Comparison of ENCODE assay signal across 8 cellular contexts in the genomic region with DNA sequence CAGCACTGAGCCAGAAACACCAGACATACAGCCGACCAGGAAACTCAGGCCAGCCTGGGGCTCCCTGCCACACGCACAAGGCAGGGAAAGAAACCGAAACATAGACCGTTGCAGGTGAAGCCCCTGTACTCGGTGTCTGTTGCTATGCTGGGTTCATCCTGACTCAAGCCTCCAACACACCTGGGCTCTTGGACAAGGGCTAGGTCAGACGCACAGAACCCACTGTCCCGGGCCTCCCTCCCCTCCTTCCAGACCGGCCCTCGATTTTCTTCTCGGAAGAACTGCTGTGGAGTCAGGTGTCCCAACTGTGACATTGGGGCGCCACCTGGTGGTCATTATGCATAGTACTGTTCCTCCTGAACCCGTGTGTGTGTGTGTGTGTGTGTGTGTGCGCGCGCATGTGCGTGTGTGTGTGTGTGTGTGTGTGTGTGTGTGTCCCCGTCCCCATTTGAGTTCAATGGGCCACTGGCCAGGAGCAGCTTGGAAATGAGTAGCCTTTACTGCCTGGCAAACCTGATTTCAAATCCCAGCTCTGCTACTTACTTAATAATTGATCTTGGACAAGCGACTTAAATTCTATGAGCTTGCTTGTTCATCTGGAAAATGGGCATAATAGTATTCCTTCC. TPM values are rescaled to one million over a fixed set of nuclear protein-coding genes. Genes with fewer than 3 reads are reported as not detected.
DNase-seq lines count a peak whose midpoint lies in the region; ATAC-seq and TF ChIP-seq lines count a peak whose summit lies in the region.

No MANE protein-coding gene starts in this region.

- H3K9me3 ChIP-seq in endodermal cell (ENCODE audit: control insufficient read depth, low read length), result no peaks in the 10 kb centered on the region

- H3K27ac ChIP-seq in endodermal cell (ENCODE audit: low read depth, low read length), result no peak overlapping the region

- H3K4me1 ChIP-seq in endodermal cell (ENCODE audit: control insufficient read depth, insufficient read depth, low read length), result no peaks in the 10 kb centered on the region

- no peak overlapping the region for H3K9ac ChIP-seq in endodermal cell (ENCODE audit: extremely low read depth, low read length, poor library complexity, severe bottlenecking)

- peak; percentile 71 for TF ChIP-seq CTCF in endodermal cell (conservative IDR thresholded peaks at IDR 0.05)

- no peak overlapping the region for H3K27ac Mint-ChIP-seq in endodermal cell

- no peaks in the 10 kb centered on the region for H3K36me3 ChIP-seq in endodermal cell (ENCODE audit: control insufficient read depth, insufficient read depth, low read length)

- H3K4me3 Mint-ChIP-seq in endodermal cell, result no peak overlapping the region

- H3K27me3 ChIP-seq in endodermal cell (ENCODE audit: control insufficient read depth, insufficient read depth, low read length, poor library complexity, severe bottlenecking), result peaks cover 26% of the 10 kb centered on the region

- no peaks in the 10 kb centered on the region for H3K9me3 Mint-ChIP-seq in endodermal cell

- H3K4me1 Mint-ChIP-seq in endodermal cell, result no peaks in the 10 kb centered on the region

- 44 to 68% methylated on average over 6 to 13 of the region's 18 CpGs for WGBS in endodermal cell (ENCODE audit: insufficient coverage in 1 of 2, insufficient read length in 1 of 2), 2 experiments

- DNase-seq in NK-92 treated with Interleukin-12 subunit alpha and Interleukin-12 subunit beta, amount 100 ng/mL, for 24 hours (lab: John Stamatoyannopoulos, UW), result peak; percentile 48
- DNase-seq in NK-92 (lab: John Stamatoyannopoulos, UW; ENCODE audit: unreplicated experiment) (no peak), NCI-H82 (lab: John Stamatoyannopoulos, UW) (peak; percentile 90), endodermal cell (peak; percentile 94), middle frontal gyrus (ENCODE audit: extremely low spot score, low spot score) (peak; percentile 44)
- peak; percentile 47 to 52 for DNase-seq in activated CD8-positive, alpha-beta memory T cell treated with anti-CD3 and anti-CD28 coated beads for 1 hour (ENCODE audit: extremely low read depth in 1 of 2, low read depth in 1 of 2)
- peak; percentile 34 to 47 for DNase-seq in stimulated activated CD8-positive, alpha-beta memory T cell treated with anti-CD3 and anti-CD28 coated beads, Interleukin-2, amount 100 ng/mL, for 1 hour (ENCODE audit: low read depth in 2 of 2)

- H3K27me3 Mint-ChIP-seq in endodermal cell (ENCODE audit: insufficient read depth), result peaks cover 32% of the 10 kb centered on the region

- ATAC-seq in HG03565 (IDR thresholded peaks at IDR 0.05; ENCODE audit: unreplicated experiment), result peak; percentile 62

- no peaks in the 10 kb centered on the region for H3K36me3 Mint-ChIP-seq in endodermal cell (ENCODE audit: low read depth)

- H3K4me3 ChIP-seq in endodermal cell (ENCODE audit: low read length), result no peak overlapping the region

RNA-seq across cellular contexts. Expression of gene GLI2, which starts 55.4 kb away (rescaled TPM):
- total RNA-seq in endodermal cell, result 10 to 100 TPM; 17.0 to 24.2 TPM
- polyA plus RNA-seq in endodermal cell (2013, experiment 1 of 2), result 29.8 TPM
- polyA plus RNA-seq in endodermal cell (2013, experiment 2 of 2), result 28.3 TPM
